8 cellular contexts compared by ENCODE assay signal in genomic region chr4:67288964-67289363, GRCh38.
DNase-seq lines count a peak whose midpoint lies in the region; ATAC-seq and TF ChIP-seq lines count a peak whose summit lies in the region.

No MANE protein-coding gene starts in this region.

- intact Hi-C loops in activated CD4-positive, alpha-beta memory T cell treated with anti-CD3 and anti-CD28 coated beads for 36 hours (cut with micrococcal nuclease), result no loop called here
- intact Hi-C loops in cardiac septum (cut with DNase I), result no loop called here

- no peaks in the 10 kb centered on the region for H3K4me1 Mint-ChIP-seq in activated CD4-positive, alpha-beta memory T cell treated with anti-CD3 and anti-CD28 coated beads for 36 hours (ENCODE audit: low read depth)

- H3K36me3 Mint-ChIP-seq in activated CD4-positive, alpha-beta memory T cell treated with anti-CD3 and anti-CD28 coated beads for 36 hours, result no peaks in the 10 kb centered on the region

- no peaks in the 10 kb centered on the region for H3K4me1 ChIP-seq in KMS-11 (ENCODE audit: low read depth, poor library complexity, severe bottlenecking)

- POLR2A ChIA-PET in activated CD4-positive, alpha-beta memory T cell treated with anti-CD3 and anti-CD28 coated beads for 36 hours (lab: Charles Lee), result no interaction called here

- H3K9ac ChIP-seq in KMS-11, result no peak overlapping the region

- no peaks in the 10 kb centered on the region for H3K27me3 Mint-ChIP-seq in activated CD4-positive, alpha-beta memory T cell treated with anti-CD3 and anti-CD28 coated beads for 36 hours

- no peak overlapping the region for H3K4me2 ChIP-seq in KMS-11

- no peaks in the 10 kb centered on the region for H3K9me3 Mint-ChIP-seq in activated CD4-positive, alpha-beta memory T cell treated with anti-CD3 and anti-CD28 coated beads for 36 hours

- H3K36me3 ChIP-seq in KMS-11 (ENCODE audit: insufficient read depth), result no peaks in the 10 kb centered on the region

- ATAC-seq in GM18909 (IDR thresholded peaks at IDR 0.05; ENCODE audit: poor library complexity, unreplicated experiment) (peak; percentile 73), HG02571 (IDR thresholded peaks at IDR 0.05; ENCODE audit: unreplicated experiment) (no peak), HG03045 (IDR thresholded peaks at IDR 0.05; ENCODE audit: unreplicated experiment) (no peak)

- CTCF ChIA-PET in activated CD4-positive, alpha-beta memory T cell treated with anti-CD3 and anti-CD28 coated beads for 36 hours (lab: Charles Lee), result interaction anchor here (1.2 kb wide), 1 partner anchor 211 kb away, joined by 4 read pairs; no protein-coding TSS in a partner anchor

- no peak overlapping the region for H3K27ac Mint-ChIP-seq in activated CD4-positive, alpha-beta memory T cell treated with anti-CD3 and anti-CD28 coated beads for 36 hours

- no peak overlapping the region for H3K4me3 ChIP-seq in KMS-11 (IDR thresholded peaks at IDR 0.05; ENCODE audit: insufficient read depth, low read depth, low read length)

- peak; percentile 38; the same call in 1 of the 2 replicates for TF ChIP-seq CTCF in KMS-11 (conservative IDR thresholded peaks at IDR 0.05; ENCODE audit: low read depth, low read length)

- no peaks in the 10 kb centered on the region for H3K27me3 ChIP-seq in KMS-11 (ENCODE audit: insufficient read depth, low read depth)

- H3K27ac ChIP-seq in KMS-11, result no peak overlapping the region

- H3K79me2 ChIP-seq in KMS-11 (ENCODE audit: insufficient read depth, low read depth), result no peaks in the 10 kb centered on the region

- no peaks in the 10 kb centered on the region for H4K20me1 ChIP-seq in KMS-11 (ENCODE audit: insufficient read depth)

- H2AFZ ChIP-seq in KMS-11 (ENCODE audit: low read depth), result no peak overlapping the region

- no peak overlapping the region for H3K4me3 Mint-ChIP-seq in activated CD4-positive, alpha-beta memory T cell treated with anti-CD3 and anti-CD28 coated beads for 36 hours

- DNase-seq in DMS 273 (lab: John Stamatoyannopoulos, UW; ENCODE audit: unreplicated experiment) (peak; percentile 70), cardiac septum (ENCODE audit: low spot score) (no peak)
- DNase-seq in activated CD4-positive, alpha-beta memory T cell treated with anti-CD3 and anti-CD28 coated beads for 36 hours, result peak; percentile 38
- peak; percentile 45 for DNase-seq in stimulated activated CD8-positive, alpha-beta memory T cell treated with anti-CD3 and anti-CD28 coated beads, Interleukin-4, amount 100 ng/mL, for 48 hours
